In the genomic region with DNA sequence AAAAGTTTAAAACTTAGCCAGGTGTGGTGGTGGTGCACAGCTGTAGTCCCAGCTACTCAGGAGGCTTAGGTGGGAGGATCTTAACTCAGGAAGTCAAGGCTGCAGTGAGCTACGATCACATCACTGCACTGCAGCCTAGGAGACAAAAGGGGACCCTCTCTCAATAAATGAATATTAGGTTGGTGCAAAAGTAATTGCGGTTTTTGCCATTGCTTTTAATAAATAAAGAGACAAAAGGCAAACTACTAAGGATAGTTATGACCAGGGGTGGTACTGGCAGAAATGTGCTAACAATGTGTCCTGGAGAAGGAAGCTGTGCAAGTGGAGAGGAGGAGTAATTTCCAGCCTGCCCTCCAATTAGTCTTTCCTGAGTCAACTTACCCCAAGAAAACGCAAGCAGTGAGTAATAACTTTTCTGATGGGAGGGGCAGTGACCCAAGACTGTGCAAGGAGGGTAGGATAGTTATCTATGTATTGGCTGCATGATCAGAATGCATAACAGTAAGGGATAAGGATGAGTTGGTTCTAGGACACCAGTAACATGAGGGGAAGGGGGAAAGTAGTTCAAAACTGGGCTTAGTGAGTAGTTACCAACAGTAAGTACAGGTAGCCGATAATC, we compare ENCODE assay signal across 1 cellular context.
TF ChIP-seq lines count a peak whose summit lies in the region.

No MANE protein-coding gene starts in this region.

TF ChIP-seq in K562, 482 proteins besides CTCF, POLR2A, EP300 and RAD21 (continued from another document):
- TF ChIP-seq, protein P1, sequence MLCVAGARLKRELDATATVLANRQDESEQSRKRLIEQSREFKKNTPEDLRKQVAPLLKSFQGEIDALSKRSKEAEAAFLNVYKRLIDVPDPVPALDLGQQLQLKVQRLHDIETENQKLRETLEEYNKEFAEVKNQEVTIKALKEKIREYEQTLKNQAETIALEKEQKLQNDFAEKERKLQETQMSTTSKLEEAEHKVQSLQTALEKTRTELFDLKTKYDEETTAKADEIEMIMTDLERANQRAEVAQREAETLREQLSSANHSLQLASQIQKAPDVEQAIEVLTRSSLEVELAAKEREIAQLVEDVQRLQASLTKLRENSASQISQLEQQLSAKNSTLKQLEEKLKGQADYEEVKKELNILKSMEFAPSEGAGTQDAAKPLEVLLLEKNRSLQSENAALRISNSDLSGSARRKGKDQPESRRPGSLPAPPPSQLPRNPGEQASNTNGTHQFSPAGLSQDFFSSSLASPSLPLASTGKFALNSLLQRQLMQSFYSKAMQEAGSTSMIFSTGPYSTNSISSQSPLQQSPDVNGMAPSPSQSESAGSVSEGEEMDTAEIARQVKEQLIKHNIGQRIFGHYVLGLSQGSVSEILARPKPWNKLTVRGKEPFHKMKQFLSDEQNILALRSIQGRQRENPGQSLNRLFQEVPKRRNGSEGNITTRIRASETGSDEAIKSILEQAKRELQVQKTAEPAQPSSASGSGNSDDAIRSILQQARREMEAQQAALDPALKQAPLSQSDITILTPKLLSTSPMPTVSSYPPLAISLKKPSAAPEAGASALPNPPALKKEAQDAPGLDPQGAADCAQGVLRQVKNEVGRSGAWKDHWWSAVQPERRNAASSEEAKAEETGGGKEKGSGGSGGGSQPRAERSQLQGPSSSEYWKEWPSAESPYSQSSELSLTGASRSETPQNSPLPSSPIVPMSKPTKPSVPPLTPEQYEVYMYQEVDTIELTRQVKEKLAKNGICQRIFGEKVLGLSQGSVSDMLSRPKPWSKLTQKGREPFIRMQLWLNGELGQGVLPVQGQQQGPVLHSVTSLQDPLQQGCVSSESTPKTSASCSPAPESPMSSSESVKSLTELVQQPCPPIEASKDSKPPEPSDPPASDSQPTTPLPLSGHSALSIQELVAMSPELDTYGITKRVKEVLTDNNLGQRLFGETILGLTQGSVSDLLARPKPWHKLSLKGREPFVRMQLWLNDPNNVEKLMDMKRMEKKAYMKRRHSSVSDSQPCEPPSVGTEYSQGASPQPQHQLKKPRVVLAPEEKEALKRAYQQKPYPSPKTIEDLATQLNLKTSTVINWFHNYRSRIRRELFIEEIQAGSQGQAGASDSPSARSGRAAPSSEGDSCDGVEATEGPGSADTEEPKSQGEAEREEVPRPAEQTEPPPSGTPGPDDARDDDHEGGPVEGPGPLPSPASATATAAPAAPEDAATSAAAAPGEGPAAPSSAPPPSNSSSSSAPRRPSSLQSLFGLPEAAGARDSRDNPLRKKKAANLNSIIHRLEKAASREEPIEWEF (CRISPR knock-in tag; IDR thresholded peaks at IDR 0.05): 0 out of 2 replicates have a peak, but pooled peaks have one; percentile 34
- TF ChIP-seq FOSL1 (tag; conservative IDR thresholded peaks at IDR 0.05) (peak; percentile 59), ATF3 (IDR thresholded peaks at IDR 0.05) (peak; percentile 51; the same call in 1 of the 2 replicates), ATF3 (CRISPR knock-in tag; conservative IDR thresholded peaks at IDR 0.05) (no peak), MYC (IDR thresholded peaks at IDR 0.05; ENCODE audit: low read depth, low read length) (no peak), MYC (CRISPR knock-in tag; IDR thresholded peaks at IDR 0.05; ENCODE audit: borderline replicate concordance, low read depth) (no peak), TRIM24 (IDR thresholded peaks at IDR 0.05) (0 out of 4 replicates have a peak, but pooled peaks of 1 of the 2 experiments have one; percentile 13), BMI1 (IDR thresholded peaks at IDR 0.05; ENCODE audit: low read length) (no peak), HMGN3 (IDR thresholded peaks at IDR 0.05; ENCODE audit: borderline replicate concordance, extremely low read depth, insufficient read length, low read depth, low read length) (no peak), ARID1B (IDR thresholded peaks at IDR 0.05) (0 out of 2 replicates have a peak, but pooled peaks have one; percentile 24), CEBPG (CRISPR knock-in tag; IDR thresholded peaks at IDR 0.05) (peak; percentile 63), CEBPG (tag; conservative IDR thresholded peaks at IDR 0.05 in 1 of 2, IDR thresholded peaks at IDR 0.05 in 1 of 2) (peak in 1 of 2 experiments; percentile 64; a peak in 2 of 4 replicates), JUN (IDR thresholded peaks at IDR 0.05; ENCODE audit: borderline replicate concordance, low read depth, low read length) (peak; percentile 49; the same call in 1 of the 2 replicates), JUN (CRISPR knock-in tag; IDR thresholded peaks at IDR 0.05; ENCODE audit: borderline replicate concordance) (no peak), CHD1 (IDR thresholded peaks at IDR 0.05; ENCODE audit: low read length) (no peak), JUND (IDR thresholded peaks at IDR 0.05; ENCODE audit: borderline replicate concordance, low read depth, low read length) (0 out of 2 replicates have a peak, but pooled peaks have one; percentile 27), JUND (tag; IDR thresholded peaks at IDR 0.05; ENCODE audit: borderline replicate concordance, low read depth, low read length) (no peak), MCM5 (IDR thresholded peaks at IDR 0.05; ENCODE audit: low read depth) (no peak)
- TF ChIP-seq, protein P2, sequence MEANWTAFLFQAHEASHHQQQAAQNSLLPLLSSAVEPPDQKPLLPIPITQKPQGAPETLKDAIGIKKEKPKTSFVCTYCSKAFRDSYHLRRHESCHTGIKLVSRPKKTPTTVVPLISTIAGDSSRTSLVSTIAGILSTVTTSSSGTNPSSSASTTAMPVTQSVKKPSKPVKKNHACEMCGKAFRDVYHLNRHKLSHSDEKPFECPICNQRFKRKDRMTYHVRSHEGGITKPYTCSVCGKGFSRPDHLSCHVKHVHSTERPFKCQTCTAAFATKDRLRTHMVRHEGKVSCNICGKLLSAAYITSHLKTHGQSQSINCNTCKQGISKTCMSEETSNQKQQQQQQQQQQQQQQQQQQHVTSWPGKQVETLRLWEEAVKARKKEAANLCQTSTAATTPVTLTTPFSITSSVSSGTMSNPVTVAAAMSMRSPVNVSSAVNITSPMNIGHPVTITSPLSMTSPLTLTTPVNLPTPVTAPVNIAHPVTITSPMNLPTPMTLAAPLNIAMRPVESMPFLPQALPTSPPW (CRISPR knock-in tag; IDR thresholded peaks at IDR 0.05): peak; percentile 21; the same call in 1 of the 2 replicates
- TF ChIP-seq, protein P3, sequence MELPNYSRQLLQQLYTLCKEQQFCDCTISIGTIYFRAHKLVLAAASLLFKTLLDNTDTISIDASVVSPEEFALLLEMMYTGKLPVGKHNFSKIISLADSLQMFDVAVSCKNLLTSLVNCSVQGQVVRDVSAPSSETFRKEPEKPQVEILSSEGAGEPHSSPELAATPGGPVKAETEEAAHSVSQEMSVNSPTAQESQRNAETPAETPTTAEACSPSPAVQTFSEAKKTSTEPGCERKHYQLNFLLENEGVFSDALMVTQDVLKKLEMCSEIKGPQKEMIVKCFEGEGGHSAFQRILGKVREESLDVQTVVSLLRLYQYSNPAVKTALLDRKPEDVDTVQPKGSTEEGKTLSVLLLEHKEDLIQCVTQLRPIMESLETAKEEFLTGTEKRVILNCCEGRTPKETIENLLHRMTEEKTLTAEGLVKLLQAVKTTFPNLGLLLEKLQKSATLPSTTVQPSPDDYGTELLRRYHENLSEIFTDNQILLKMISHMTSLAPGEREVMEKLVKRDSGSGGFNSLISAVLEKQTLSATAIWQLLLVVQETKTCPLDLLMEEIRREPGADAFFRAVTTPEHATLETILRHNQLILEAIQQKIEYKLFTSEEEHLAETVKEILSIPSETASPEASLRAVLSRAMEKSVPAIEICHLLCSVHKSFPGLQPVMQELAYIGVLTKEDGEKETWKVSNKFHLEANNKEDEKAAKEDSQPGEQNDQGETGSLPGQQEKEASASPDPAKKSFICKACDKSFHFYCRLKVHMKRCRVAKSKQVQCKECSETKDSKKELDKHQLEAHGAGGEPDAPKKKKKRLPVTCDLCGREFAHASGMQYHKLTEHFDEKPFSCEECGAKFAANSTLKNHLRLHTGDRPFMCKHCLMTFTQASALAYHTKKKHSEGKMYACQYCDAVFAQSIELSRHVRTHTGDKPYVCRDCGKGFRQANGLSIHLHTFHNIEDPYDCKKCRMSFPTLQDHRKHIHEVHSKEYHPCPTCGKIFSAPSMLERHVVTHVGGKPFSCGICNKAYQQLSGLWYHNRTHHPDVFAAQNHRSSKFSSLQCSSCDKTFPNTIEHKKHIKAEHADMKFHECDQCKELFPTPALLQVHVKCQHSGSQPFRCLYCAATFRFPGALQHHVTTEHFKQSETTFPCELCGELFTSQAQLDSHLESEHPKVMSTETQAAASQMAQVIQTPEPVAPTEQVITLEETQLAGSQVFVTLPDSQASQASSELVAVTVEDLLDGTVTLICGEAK (IDR thresholded peaks at IDR 0.05): peak; percentile 71
- TF ChIP-seq, protein P3 (CRISPR knock-in tag; IDR thresholded peaks at IDR 0.05): no peak
- TF ChIP-seq, protein P4, sequence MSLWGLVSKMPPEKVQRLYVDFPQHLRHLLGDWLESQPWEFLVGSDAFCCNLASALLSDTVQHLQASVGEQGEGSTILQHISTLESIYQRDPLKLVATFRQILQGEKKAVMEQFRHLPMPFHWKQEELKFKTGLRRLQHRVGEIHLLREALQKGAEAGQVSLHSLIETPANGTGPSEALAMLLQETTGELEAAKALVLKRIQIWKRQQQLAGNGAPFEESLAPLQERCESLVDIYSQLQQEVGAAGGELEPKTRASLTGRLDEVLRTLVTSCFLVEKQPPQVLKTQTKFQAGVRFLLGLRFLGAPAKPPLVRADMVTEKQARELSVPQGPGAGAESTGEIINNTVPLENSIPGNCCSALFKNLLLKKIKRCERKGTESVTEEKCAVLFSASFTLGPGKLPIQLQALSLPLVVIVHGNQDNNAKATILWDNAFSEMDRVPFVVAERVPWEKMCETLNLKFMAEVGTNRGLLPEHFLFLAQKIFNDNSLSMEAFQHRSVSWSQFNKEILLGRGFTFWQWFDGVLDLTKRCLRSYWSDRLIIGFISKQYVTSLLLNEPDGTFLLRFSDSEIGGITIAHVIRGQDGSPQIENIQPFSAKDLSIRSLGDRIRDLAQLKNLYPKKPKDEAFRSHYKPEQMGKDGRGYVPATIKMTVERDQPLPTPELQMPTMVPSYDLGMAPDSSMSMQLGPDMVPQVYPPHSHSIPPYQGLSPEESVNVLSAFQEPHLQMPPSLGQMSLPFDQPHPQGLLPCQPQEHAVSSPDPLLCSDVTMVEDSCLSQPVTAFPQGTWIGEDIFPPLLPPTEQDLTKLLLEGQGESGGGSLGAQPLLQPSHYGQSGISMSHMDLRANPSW (CRISPR knock-in tag; IDR thresholded peaks at IDR 0.05): no peak
